ENCODE assay signal across 22 cellular contexts in genomic region chr3:170363471-170363994, GRCh38. TPM values are rescaled to one million over a fixed set of nuclear protein-coding genes. Genes with fewer than 3 reads are reported as not detected.
DNase-seq lines count a peak whose midpoint lies in the region; ATAC-seq and TF ChIP-seq lines count a peak whose summit lies in the region.
"Had no signal": no experiment of that assay in that cellular context is flagged by ENCODE, and none has a peak within 500 bp of the region (broad histone marks: within the 10 kb centered on the region; RNA-seq: fewer than 3 reads in every experiment).

No MANE protein-coding gene starts in this region.

- TF ChIP-seq CTCF in GM23338 (conservative IDR thresholded peaks at IDR 0.05; ENCODE audit: low read depth in 2 of 2) (no peak), PC-9 (conservative IDR thresholded peaks at IDR 0.05) (no peak), hepatocyte (IDR thresholded peaks at IDR 0.05; ENCODE audit: poor library complexity) (no peak), progenitor cell of endocrine pancreas (IDR thresholded peaks at IDR 0.05; ENCODE audit: unreplicated experiment) (no peak), gastroesophageal sphincter (IDR thresholded peaks at IDR 0.05) (no peak), neural progenitor cell (IDR thresholded peaks at IDR 0.05) (no peak)

- no peaks in the 10 kb centered on the region for H3K27me3 ChIP-seq in GM23338 (ENCODE audit: insufficient read depth)
- H3K27me3 ChIP-seq in PC-9 (ENCODE audit: insufficient read depth, low read depth): no peaks in the 10 kb centered on the region
- H3K27me3 ChIP-seq in hepatocyte: no peaks in the 10 kb centered on the region
- H3K27me3 ChIP-seq in gastroesophageal sphincter: no peaks in the 10 kb centered on the region
- H3K27me3 ChIP-seq in neural progenitor cell: peaks cover 11% of the 10 kb centered on the region
- H3K27me3 ChIP-seq: uterus had no signal

- POLR2A ChIA-PET in PC-9 (lab: Charles Lee; ENCODE audit: unreplicated experiment): interaction anchor here (0.7 kb wide), 1 partner anchor 15 kb away, joined by 5 read pairs; no protein-coding TSS in a partner anchor

- H2AFZ ChIP-seq in GM23338 (no peak overlapping the region), PC-9 (no peak overlapping the region), hepatocyte (no peak overlapping the region), neural progenitor cell (replicated peaks) (no peak overlapping the region)

- DNase-seq in GM23338 (ENCODE audit: low spot score) (no peak), PC-9 (no peak), hepatocyte (ENCODE audit: low spot score) (no peak), progenitor cell of endocrine pancreas (ENCODE audit: low spot score, unreplicated experiment) (no peak), cortex of kidney (lab: John Stamatoyannopoulos, UW) (no peak), neural progenitor cell (ENCODE audit: low spot score) (no peak), cerebellum (ENCODE audit: low spot score) (no peak)
- DNase-seq: activated CD4-positive, CD25-positive, alpha-beta regulatory T cell; amniotic stem cell; COR-L47; foreskin fibroblast; left ventricle myocardium superior; naive thymus-derived CD4-positive, alpha-beta T cell; NCI-H1930; SHP77; stimulated activated CD4-positive, alpha-beta T cell treated with anti-CD3 and anti-CD28 coated beads, Interleukin-12 subunit alpha, Interleukin-12 subunit beta, amount 100 ng/mL, for 4 hours; stimulated activated naive CD8-positive, alpha-beta T cell treated with anti-CD3 and anti-CD28 coated beads, Interleukin-15, amount 100 ng/mL, for 72 hours; uterus had no signal

- H3K79me2 ChIP-seq in GM23338 (replicated peaks; ENCODE audit: insufficient read depth): peaks cover 100% of the 10 kb centered on the region
- H3K79me2 ChIP-seq in PC-9 (ENCODE audit: low read depth): peaks cover 99% of the 10 kb centered on the region
- H3K79me2 ChIP-seq in hepatocyte: peaks cover 99% of the 10 kb centered on the region
- peaks cover 34% of the 10 kb centered on the region for H3K79me2 ChIP-seq in neural progenitor cell (ENCODE audit: low read depth)

- H3K4me3 ChIP-seq in GM23338 (peak overlapping the region; percentile 92), PC-9 (peak overlapping the region; percentile 22; the same call in 1 of the 2 replicates), hepatocyte (no peak overlapping the region), gastroesophageal sphincter (no peak overlapping the region), neural progenitor cell (no peak overlapping the region)
- H3K4me3 ChIP-seq: uterus had no signal

- intact Hi-C loops in PC-9 (cut with micrococcal nuclease; ENCODE audit: unreplicated experiment): no loop called here

- ATAC-seq in GM23338: no peak
- no peak for ATAC-seq in gastroesophageal sphincter
- ATAC-seq: HepG2; left ventricle myocardium superior; naive thymus-derived CD4-positive, alpha-beta T cell; stimulated activated naive CD8-positive, alpha-beta T cell treated with anti-CD3 and anti-CD28 coated beads, Interleukin-15, amount 100 ng/mL, for 72 hours had no signal

- H3K4me2 ChIP-seq in GM23338 (peak overlapping the region; percentile 86), PC-9 (peak overlapping the region; percentile 82), hepatocyte (peak overlapping the region; percentile 77), neural progenitor cell (no peak overlapping the region)

- peak overlapping the region; percentile 52 for H3K27ac ChIP-seq in GM23338 (ENCODE audit: low read depth)
- no peak overlapping the region for H3K27ac ChIP-seq in PC-9
- H3K27ac ChIP-seq in hepatocyte: no peak overlapping the region
- no peak overlapping the region for H3K27ac ChIP-seq in gastroesophageal sphincter
- H3K27ac ChIP-seq in neural progenitor cell: no peak overlapping the region
- H3K27ac ChIP-seq: uterus had no signal

- peaks cover 45% of the 10 kb centered on the region for H3K4me1 Mint-ChIP-seq in GM23338
- H3K4me1 Mint-ChIP-seq in progenitor cell of endocrine pancreas (ENCODE audit: low read depth): peaks cover 30% of the 10 kb centered on the region
- peaks cover 23% of the 10 kb centered on the region for H3K4me1 Mint-ChIP-seq in neural progenitor cell

- H3K27me3 Mint-ChIP-seq in GM23338 (ENCODE audit: insufficient read depth, low read depth, poor library complexity) (peaks cover 11% of the 10 kb centered on the region), progenitor cell of endocrine pancreas (no peaks in the 10 kb centered on the region), neural progenitor cell (ENCODE audit: insufficient read depth, low read depth) (peaks cover 3% of the 10 kb centered on the region)
- H3K27me3 Mint-ChIP-seq: central memory CD8-positive, alpha-beta T cell; naive thymus-derived CD4-positive, alpha-beta T cell; stimulated activated naive CD8-positive, alpha-beta T cell treated with anti-CD3 and anti-CD28 coated beads, Interleukin-15, amount 100 ng/mL, for 72 hours had no signal

- 93% methylated on average over 11 of the region's 11 CpGs for WGBS in hepatocyte (ENCODE audit: low lambda C conversion rate, missing lambda C conversion rate)
- WGBS in gastroesophageal sphincter (ENCODE audit: low coverage in 1 of 2), 2 donors: 91% methylated on average over 11 of the region's 11 CpGs; no CpG with 5 or more reads in 1 of the 2 donors

- no peak overlapping the region for H3K9ac ChIP-seq in neural progenitor cell

- H3K36me3 ChIP-seq in GM23338 (ENCODE audit: insufficient read depth) (peaks cover 45% of the 10 kb centered on the region), PC-9 (ENCODE audit: low read depth) (peaks cover 56% of the 10 kb centered on the region), hepatocyte (replicated peaks; ENCODE audit: insufficient read depth, low read depth) (no peaks in the 10 kb centered on the region), gastroesophageal sphincter (peaks cover 0 to 8% of the 10 kb centered on the region in 2 donors), neural progenitor cell (no peaks in the 10 kb centered on the region)
- H3K36me3 ChIP-seq: uterus had no signal

- H3K4me3 Mint-ChIP-seq in GM23338 (peak overlapping the region; percentile 89), progenitor cell of endocrine pancreas (ENCODE audit: low read depth) (no peak overlapping the region), neural progenitor cell (no peak overlapping the region)
- H3K4me3 Mint-ChIP-seq: central memory CD8-positive, alpha-beta T cell; stimulated activated naive CD8-positive, alpha-beta T cell treated with anti-CD3 and anti-CD28 coated beads, Interleukin-15, amount 100 ng/mL, for 72 hours; T-helper 1 cell treated with Interleukin-12 subunit alpha and Interleukin-12 subunit beta and Interleukin-4 antibody, amounts not matched to agents 30 μg/mL and 1 μg/mL, for 36 hours had no signal

- CTCF ChIA-PET in PC-9 (lab: Charles Lee): no interaction called here

- no peaks in the 10 kb centered on the region; the same call in 2 of the 3 replicates for H3K9me3 Mint-ChIP-seq in GM23338
- H3K9me3 Mint-ChIP-seq in progenitor cell of endocrine pancreas (ENCODE audit: low read depth): no peaks in the 10 kb centered on the region
- peaks cover 4% of the 10 kb centered on the region for H3K9me3 Mint-ChIP-seq in neural progenitor cell
- H3K9me3 Mint-ChIP-seq: central memory CD8-positive, alpha-beta T cell; stimulated activated naive CD8-positive, alpha-beta T cell treated with anti-CD3 and anti-CD28 coated beads, Interleukin-15, amount 100 ng/mL, for 72 hours; T-helper 1 cell treated with Interleukin-12 subunit alpha and Interleukin-12 subunit beta and Interleukin-4 antibody, amounts not matched to agents 30 μg/mL and 1 μg/mL, for 36 hours had no signal

- H4K20me1 ChIP-seq in GM23338 (replicated peaks; ENCODE audit: insufficient read depth) (peaks cover 84% of the 10 kb centered on the region), PC-9 (ENCODE audit: insufficient read depth) (peaks cover 69% of the 10 kb centered on the region), hepatocyte (ENCODE audit: insufficient read depth, poor library complexity, severe bottlenecking) (peaks cover 54% of the 10 kb centered on the region), neural progenitor cell (ENCODE audit: low read depth) (no peaks in the 10 kb centered on the region)

- TF ChIP-seq EP300 in gastroesophageal sphincter (IDR thresholded peaks at IDR 0.05): no peak

- H3K9me3 ChIP-seq in PC-9 (ENCODE audit: insufficient read depth, low read depth) (no peaks in the 10 kb centered on the region), hepatocyte (ENCODE audit: low read depth) (no peaks in the 10 kb centered on the region), gastroesophageal sphincter (no peaks in the 10 kb centered on the region), neural progenitor cell (ENCODE audit: low read depth) (no peaks in the 10 kb centered on the region)
- H3K9me3 ChIP-seq: uterus had no signal

- H3K27ac Mint-ChIP-seq in GM23338 (no peak overlapping the region), progenitor cell of endocrine pancreas (peak overlapping the region; percentile 71), neural progenitor cell (no peak overlapping the region)
- H3K27ac Mint-ChIP-seq: stimulated activated naive CD8-positive, alpha-beta T cell treated with anti-CD3 and anti-CD28 coated beads, Interleukin-15, amount 100 ng/mL, for 72 hours; T-helper 1 cell treated with Interleukin-12 subunit alpha and Interleukin-12 subunit beta and Interleukin-4 antibody, amounts not matched to agents 30 μg/mL and 1 μg/mL, for 36 hours had no signal

- H3F3A ChIP-seq in GM23338 (replicated peaks; ENCODE audit: low read depth): peaks cover 13% of the 10 kb centered on the region
- H3F3A ChIP-seq in PC-9 (ENCODE audit: insufficient read depth, low read depth): peaks cover 31% of the 10 kb centered on the region
- H3F3A ChIP-seq in neural progenitor cell (ENCODE audit: low read depth): peaks cover 8% of the 10 kb centered on the region

- no TSS peak for BruUV-seq in PC-9 (replicated peaks; lab: Mats Ljungman, UMichigan)

- peaks cover 89% of the 10 kb centered on the region for H3K36me3 Mint-ChIP-seq in GM23338 (ENCODE audit: low read depth)
- H3K36me3 Mint-ChIP-seq in progenitor cell of endocrine pancreas (ENCODE audit: insufficient read depth): peaks cover 35% of the 10 kb centered on the region
- peaks cover 45% of the 10 kb centered on the region for H3K36me3 Mint-ChIP-seq in neural progenitor cell

- H3K4me1 ChIP-seq in GM23338 (ENCODE audit: insufficient read depth) (peaks cover 66% of the 10 kb centered on the region), PC-9 (replicated peaks; ENCODE audit: insufficient read depth) (peaks cover 75% of the 10 kb centered on the region), hepatocyte (ENCODE audit: insufficient read depth) (peaks cover 17% of the 10 kb centered on the region), gastroesophageal sphincter (peaks cover 0 to 77% (median 5%) of the 10 kb centered on the region in 3 donors), neural progenitor cell (peaks cover 5% of the 10 kb centered on the region)

- TF ChIP-seq POLR2A in gastroesophageal sphincter (IDR thresholded peaks at IDR 0.05): no peak

- no peaks in the 10 kb centered on the region for H3K9me2 ChIP-seq in GM23338 (ENCODE audit: insufficient read depth)
- no peaks in the 10 kb centered on the region for H3K9me2 ChIP-seq in PC-9 (ENCODE audit: insufficient read depth)
- no peaks in the 10 kb centered on the region for H3K9me2 ChIP-seq in hepatocyte (replicated peaks; ENCODE audit: insufficient read depth)

RNA-seq across cellular contexts. Expression of gene SKIL, which starts 6.0 kb away (rescaled TPM):
- 309 and 358 TPM in 2 replicates for total RNA-seq in GM23338 (2014; rRNA removed; shearing (Covaris generic))
- polyA plus RNA-seq in GM23338 (2016; fragmentation: Nextera tagmentation; extraction: Ambion mirVana): 134 and 141 TPM in 2 replicates
- total RNA-seq in PC-9 (2021): 119 and 138 TPM in 2 replicates
- total RNA-seq in hepatocyte: 79.3 and 87.5 TPM in 2 replicates
- 28.3 and 28.9 TPM in 2 replicates for polyA plus RNA-seq in hepatocyte
- total RNA-seq in progenitor cell of endocrine pancreas: 98.0 and 99.4 TPM in 2 replicates
- 10 to 100 TPM; 29.1 to 52.8 (median 35.9) TPM for total RNA-seq in gastroesophageal sphincter
- 18.0 and 26.6 TPM in 2 replicates for total RNA-seq in neural progenitor cell (ENCODE audit: low replicate concordance)
- 68.2 TPM for total RNA-seq in cerebellum

RNA-seq across cellular contexts. Expression of gene CLDN11, which starts 55.1 kb away (rescaled TPM):
- 8.1 and 8.3 TPM in 2 replicates for total RNA-seq in GM23338 (2014; rRNA removed; shearing (Covaris generic))
- polyA plus RNA-seq in GM23338 (2016; fragmentation: Nextera tagmentation; extraction: Ambion mirVana) (5.2 and 6.8 TPM in 2 replicates), hepatocyte (6.1 and 7.7 TPM in 2 replicates)
- total RNA-seq in PC-9 (2021) (1.4 and 1.9 TPM in 2 replicates), hepatocyte (21.9 and 29.5 TPM in 2 replicates), progenitor cell of endocrine pancreas (1.7 and 2.4 TPM in 2 replicates), gastroesophageal sphincter (1 to 10 TPM; 1.4 to 7.7 (median 2.5) TPM), neural progenitor cell (ENCODE audit: low replicate concordance) (1.6 and 2.0 TPM in 2 replicates), cerebellum (39.6 TPM)
- total RNA-seq: naive thymus-derived CD4-positive, alpha-beta T cell had no signal
- polyA plus RNA-seq: naive thymus-derived CD4-positive, alpha-beta T cell had no signal

Comparison
In these comparisons a context has a peak if more than half of its experiments do, and no peak if none do; other contexts are left out.
1. H3K4me3 ChIP-seq: peak in GM23338 (single experiment) and PC-9 (single experiment); none in hepatocyte (single experiment), gastroesophageal sphincter (0 of 2) and neural progenitor cell (single experiment).